Comparison of ENCODE assay signal across 19 cellular contexts in the genomic region with DNA sequence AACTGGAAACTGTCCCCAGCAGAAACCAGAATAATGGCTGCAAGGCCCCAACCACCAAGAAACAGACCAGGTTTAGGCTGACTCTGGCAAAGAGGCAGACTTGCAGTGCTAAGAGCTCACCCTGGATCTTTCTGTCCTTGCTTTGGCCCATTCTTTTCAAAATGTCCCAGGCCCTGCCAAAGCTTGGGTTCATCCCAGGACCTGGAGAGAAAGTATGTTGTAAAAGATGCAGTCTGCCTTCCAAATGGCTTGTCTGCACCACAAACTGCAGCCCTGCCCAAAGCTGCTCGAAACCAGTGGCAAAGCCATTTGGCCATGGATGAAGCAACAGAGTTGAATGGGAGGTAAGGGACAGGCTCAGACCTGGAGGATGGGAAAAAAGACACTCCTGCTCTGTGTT. TPM values are rescaled to one million over a fixed set of nuclear protein-coding genes. Genes with fewer than 3 reads are reported as not detected.
A peak's percentile ranks its signal among the peaks of the same experiment; 100 is the strongest.
DNase-seq lines count a peak whose midpoint lies in the region; ATAC-seq, FAIRE-seq and TF ChIP-seq lines count a peak whose summit lies in the region.
"Had no signal": no experiment of that assay in that cellular context is flagged by ENCODE, and none has a peak within 500 bp of the region (broad histone marks: within the 10 kb centered on the region; RNA-seq: fewer than 3 reads in every experiment).

No MANE protein-coding gene starts in this region.

- H4K20me1 ChIP-seq in IMR-90 (ENCODE audit: insufficient read depth, low read length) (no peaks in the 10 kb centered on the region), H1 (replicated peaks in 1 of 2; ENCODE audit: control insufficient read depth in 1 of 2, insufficient read depth in 2 of 2, low read length in 2 of 2) (no peaks in the 10 kb centered on the region), GM23248 (ENCODE audit: insufficient read depth) (no peaks in the 10 kb centered on the region)
- H4K20me1 ChIP-seq: BLaER1 had no signal

- H2BK5ac ChIP-seq in IMR-90 (ENCODE audit: low read depth, low read length, poor library complexity, severe bottlenecking) (no peak overlapping the region), H1 (ENCODE audit: low read depth, low read length) (no peak overlapping the region)

- TF ChIP-seq CTCF in IMR-90 (conservative IDR thresholded peaks at IDR 0.05; ENCODE audit: low read depth, low read length) (no peak), H1 (IDR thresholded peaks at IDR 0.05; ENCODE audit: control extremely low read depth in 1 of 3, insufficient read depth in 1 of 3, low read depth in 1 of 3, low read length in 3 of 3) (no peak), gastroesophageal sphincter (IDR thresholded peaks at IDR 0.05) (no peak), gastrocnemius medialis (IDR thresholded peaks at IDR 0.05 in 4 of 5, conservative IDR thresholded peaks at IDR 0.05 in 1 of 5) (no peak)

- no peak overlapping the region for H2BK12ac ChIP-seq in H1 (ENCODE audit: low read depth, low read length)

- no peak overlapping the region for H3K27ac ChIP-seq in IMR-90 (ENCODE audit: insufficient read depth, low read length)
- H3K27ac ChIP-seq in H1 (ENCODE audit: low read depth, low read length) = no peak overlapping the region
- H3K27ac ChIP-seq in gastroesophageal sphincter = no peak overlapping the region
- H3K27ac ChIP-seq in gastrocnemius medialis = no peak overlapping the region
- H3K27ac ChIP-seq in GM23248 = no peak overlapping the region
- H3K27ac ChIP-seq: A549, BLaER1 had no signal

- TF ChIP-seq POLR2A in IMR-90 (IDR thresholded peaks at IDR 0.05; ENCODE audit: low read depth, low read length) (no peak), H1 (IDR thresholded peaks at IDR 0.05; ENCODE audit: control extremely low read depth in 1 of 2, low read depth in 2 of 2, low read length in 2 of 2) (no peak), gastroesophageal sphincter (IDR thresholded peaks at IDR 0.05) (no peak), gastrocnemius medialis (IDR thresholded peaks at IDR 0.05) (no peak)

- H4K8ac ChIP-seq in IMR-90 (ENCODE audit: low read depth in 2 of 2, low read length in 2 of 2) = no peak overlapping the region
- no peak overlapping the region for H4K8ac ChIP-seq in H1 (ENCODE audit: extremely low read depth, insufficient read depth, low read length)

- H2BK120ac ChIP-seq in IMR-90 (ENCODE audit: low read depth, low read length) (no peak overlapping the region), H1 (replicated peaks; ENCODE audit: low read depth, low read length) (no peak overlapping the region)

- no CpG with 5 or more reads among the region's 1 CpG for WGBS in IMR-90 (ENCODE audit: extremely low coverage in 2 of 2, insufficient read length in 1 of 2), 2 experiments
- 94% methylated on average over 1 of the region's 1 CpG; no CpG with 5 or more reads in 1 of the 2 experiments for WGBS in H1 (ENCODE audit: extremely low coverage in 1 of 2, insufficient coverage in 1 of 2, insufficient read length in 1 of 2, insufficient replicate concordance in 2 of 2, low coverage in 1 of 2, low lambda C conversion rate in 2 of 2, missing lambda C conversion rate in 1 of 2), 2 experiments
- 38% methylated on average over 1 of the region's 1 CpG; no CpG with 5 or more reads in 1 of the 2 donors for WGBS in gastroesophageal sphincter (ENCODE audit: low coverage in 1 of 2), 2 donors
- WGBS in GM23248 (ENCODE audit: low coverage in 1 of 2, low lambda C conversion rate in 2 of 2, missing lambda C conversion rate in 2 of 2), 2 experiments = 33 to 36% methylated on average over 1 of the region's 1 CpG

- POLR2A ChIA-PET in IMR-90 (lab: Charles Lee; ENCODE audit: unreplicated experiment) = no interaction called here
- POLR2A ChIA-PET in H1 (lab: Charles Lee; ENCODE audit: partially characterized antibody) = no interaction called here

- TF ChIP-seq RAD21 in IMR-90 (IDR thresholded peaks at IDR 0.05; ENCODE audit: low read length) (no peak), H1 (IDR thresholded peaks at IDR 0.05 in 1 of 2, conservative IDR thresholded peaks at IDR 0.05 in 1 of 2; ENCODE audit: low read depth in 2 of 2, low read length in 2 of 2) (no peak)

- intact Hi-C loops in IMR-90 (cut with micrococcal nuclease) = no loop called here
- intact Hi-C loops in gastrocnemius medialis (cut with DNase I; ENCODE audit: low total_unique reads) = no loop called here

- H2AK9ac ChIP-seq in IMR-90 (replicated peaks; ENCODE audit: low read depth, low read length, poor library complexity) = no peak overlapping the region

- H3K9ac ChIP-seq in IMR-90 (ENCODE audit: low read depth, low read length) (no peak overlapping the region), H1 (replicated peaks in 1 of 4; ENCODE audit: extremely low read depth in 1 of 4, low read depth in 3 of 4, low read length in 3 of 4) (no peak overlapping the region), GM23248 (no peak overlapping the region)
- H3K9ac ChIP-seq: BLaER1 had no signal

- H2AFZ ChIP-seq in IMR-90 (replicated peaks; ENCODE audit: low read length, poor library complexity) (peak overlapping the region; percentile 7), H1 (ENCODE audit: low read length) (no peak overlapping the region), GM23248 (no peak overlapping the region)

- no peak overlapping the region for H4K91ac ChIP-seq in IMR-90 (ENCODE audit: insufficient read depth, low read depth, low read length)
- H4K91ac ChIP-seq in H1 (replicated peaks; ENCODE audit: insufficient read length, low read length) = peak overlapping the region; percentile 13

- no peaks in the 10 kb centered on the region for H3K9me2 ChIP-seq in GM23248 (ENCODE audit: insufficient read depth)

- H3K56ac ChIP-seq in IMR-90 (ENCODE audit: extremely low read depth, insufficient read depth, low read length) = no peak overlapping the region
- H3K56ac ChIP-seq in H1 (replicated peaks; ENCODE audit: insufficient read length, low read depth, low read length) = no peak overlapping the region

- H3K18ac ChIP-seq in IMR-90 (ENCODE audit: low read depth, low read length) = no peak overlapping the region
- H3K18ac ChIP-seq in H1 (ENCODE audit: extremely low read depth, low read length) = no peak overlapping the region

- H3K79me1 ChIP-seq in IMR-90 (ENCODE audit: low read depth in 1 of 2, low read length in 2 of 2) (no peaks in the 10 kb centered on the region), H1 (ENCODE audit: low read depth, low read length) (no peaks in the 10 kb centered on the region)

- FAIRE-seq in H1 (lab: Jason Lieb, UNC) = no peak
- FAIRE-seq: A549, GM12892, HepG2, HTR-8/SVneo had no signal

- H3K4me1 ChIP-seq in IMR-90 (ENCODE audit: control insufficient read depth, insufficient read depth, low read length) = peaks cover 2% of the 10 kb centered on the region; the same call in 1 of the 2 replicates
- H3K4me1 ChIP-seq in H1 (replicated peaks in 1 of 4; ENCODE audit: control insufficient read depth in 3 of 4, insufficient read depth in 4 of 4, low read length in 3 of 4) = peaks cover 0 to 7% (median 0%) of the 10 kb centered on the region in 4 experiments; a peak in 1 of 7 replicates
- no peaks in the 10 kb centered on the region for H3K4me1 ChIP-seq in gastroesophageal sphincter
- no peaks in the 10 kb centered on the region for H3K4me1 ChIP-seq in gastrocnemius medialis
- H3K4me1 ChIP-seq in GM23248 (ENCODE audit: insufficient read depth) = no peaks in the 10 kb centered on the region
- H3K4me1 ChIP-seq: A549, Caco-2 had no signal

- H3K36me3 ChIP-seq in IMR-90 (ENCODE audit: control insufficient read depth, insufficient read depth, low read length) = no peaks in the 10 kb centered on the region
- no peaks in the 10 kb centered on the region for H3K36me3 ChIP-seq in H1 (ENCODE audit: control insufficient read depth in 2 of 4, insufficient read depth in 4 of 4, low read length in 3 of 4)
- no peaks in the 10 kb centered on the region for H3K36me3 ChIP-seq in gastroesophageal sphincter
- no peaks in the 10 kb centered on the region for H3K36me3 ChIP-seq in gastrocnemius medialis
- H3K36me3 ChIP-seq in GM23248 (ENCODE audit: low read depth) = no peaks in the 10 kb centered on the region
- H3K36me3 ChIP-seq: BLaER1 had no signal

- CTCF ChIA-PET in IMR-90 (lab: Yijun Ruan, JAX) = no interaction called here
- CTCF ChIA-PET in H1 (lab: Charles Lee; ENCODE audit: partially characterized antibody) = interaction anchor here (0.8 to 1.5 kb wide), 4 partner anchors 23 to 175 kb away, joined by 3 read pairs; no protein-coding TSS in a partner anchor

- no peaks in the 10 kb centered on the region for H3K79me2 ChIP-seq in H1 (ENCODE audit: control insufficient read depth in 1 of 2, insufficient read depth in 2 of 2, low read length in 2 of 2)
- H3K79me2 ChIP-seq in GM23248 (ENCODE audit: insufficient read depth) = no peaks in the 10 kb centered on the region

- no peaks in the 10 kb centered on the region for H3K9me1 ChIP-seq in IMR-90 (ENCODE audit: insufficient read depth, low read length)

- H3K14ac ChIP-seq in IMR-90 (replicated peaks; ENCODE audit: low read depth, low read length) (no peak overlapping the region), H1 (ENCODE audit: insufficient read length) (no peak overlapping the region)

- H2BK20ac ChIP-seq in IMR-90 (ENCODE audit: low read depth, low read length) (no peak overlapping the region), H1 (ENCODE audit: low read length) (no peak overlapping the region)

- H3K9me3 ChIP-seq in IMR-90 (ENCODE audit: control insufficient read depth, insufficient read depth, low read length) = no peaks in the 10 kb centered on the region
- no peaks in the 10 kb centered on the region for H3K9me3 ChIP-seq in H1 (ENCODE audit: insufficient read depth in 2 of 2, low read depth in 1 of 2, low read length in 1 of 2)
- H3K9me3 ChIP-seq in gastroesophageal sphincter = no peaks in the 10 kb centered on the region
- H3K9me3 ChIP-seq in gastrocnemius medialis = no peaks in the 10 kb centered on the region
- H3K9me3 ChIP-seq in GM23248 (ENCODE audit: low read depth) = no peaks in the 10 kb centered on the region
- H3K9me3 ChIP-seq: A549, BLaER1, Caco-2 had no signal

- ATAC-seq in IMR-90 (ENCODE audit: low read depth) (no peak), gastroesophageal sphincter (peak; percentile 35), gastrocnemius medialis (peak; percentile 57 to 58)
- ATAC-seq: A549, HepG2 had no signal

- no peak for TF ChIP-seq EP300 in H1 (IDR thresholded peaks at IDR 0.05; ENCODE audit: borderline replicate concordance in 1 of 2, low read depth in 2 of 2, low read length in 2 of 2)
- no peak for TF ChIP-seq EP300 in gastroesophageal sphincter (IDR thresholded peaks at IDR 0.05)

- H3K4me3 ChIP-seq in IMR-90 (ENCODE audit: insufficient read depth, low read depth, low read length) (no peak overlapping the region), H1 (ENCODE audit: extremely low read depth in 1 of 4, insufficient read depth in 2 of 4, low read depth in 3 of 4, low read length in 4 of 4) (no peak overlapping the region), gastroesophageal sphincter (no peak overlapping the region), gastrocnemius medialis (no peak overlapping the region), GM23248 (no peak overlapping the region)
- H3K4me3 ChIP-seq: A549, BLaER1 had no signal

- H3K23me2 ChIP-seq in H1 (ENCODE audit: low read depth, low read length) = no peaks in the 10 kb centered on the region

- H3K4ac ChIP-seq in IMR-90 (ENCODE audit: low read depth, low read length) (no peak overlapping the region), H1 (replicated peaks; ENCODE audit: insufficient read length, low read depth, low read length) (no peak overlapping the region)

- in situ Hi-C loops in IMR-90 (cut with MboI; ENCODE audit: low sequenced_read_pairs) = no loop called here
- in situ Hi-C loops in gastrocnemius medialis (cut with MboI; ENCODE audit: low sequenced_read_pairs in 4 of 4) = no loop called here
- in situ Hi-C loops in GM23248 (cut with MboI) = no loop called here

- H2BK15ac ChIP-seq in IMR-90 (ENCODE audit: low read depth, low read length) (no peak overlapping the region), H1 (ENCODE audit: low read length) (no peak overlapping the region)

- H3K27me3 ChIP-seq in IMR-90 (ENCODE audit: control insufficient read depth, insufficient read depth, low read length) = no peaks in the 10 kb centered on the region
- H3K27me3 ChIP-seq in H1 (replicated peaks in 1 of 4; ENCODE audit: control insufficient read depth in 3 of 4, extremely low read depth in 1 of 4, insufficient read depth in 3 of 4, low read length in 3 of 4) = no peaks in the 10 kb centered on the region; a peak in 1 of 7 replicates
- H3K27me3 ChIP-seq in gastroesophageal sphincter = peaks cover 5% of the 10 kb centered on the region
- no peaks in the 10 kb centered on the region for H3K27me3 ChIP-seq in gastrocnemius medialis
- H3K27me3 ChIP-seq in GM23248 (replicated peaks; ENCODE audit: insufficient read depth) = no peaks in the 10 kb centered on the region
- H3K27me3 ChIP-seq: BLaER1 had no signal

- no peaks in the 10 kb centered on the region for H3F3A ChIP-seq in GM23248 (ENCODE audit: insufficient read depth)

- no TSS peak for BruUV-seq in IMR-90 (replicated peaks; lab: Mats Ljungman, UMichigan)

- H3K4me2 ChIP-seq in IMR-90 (ENCODE audit: low read depth, low read length) (no peak overlapping the region), H1 (ENCODE audit: insufficient read depth in 1 of 2, low read depth in 2 of 2, low read length in 2 of 2) (no peak overlapping the region), GM23248 (ENCODE audit: unreplicated experiment) (no peak overlapping the region)
- H3K4me2 ChIP-seq: A549, BLaER1 had no signal

- dilution Hi-C loops in IMR-90 (cut with HindIII; ENCODE audit: low sequenced_read_pairs, unreplicated experiment) = no loop called here

- DNase-seq in IMR-90 = no peak
- no peak for DNase-seq in H1 (ENCODE audit: low read depth in 1 of 2, low spot score in 2 of 2)
- peak in 1 of 2 donors; percentile 59 for DNase-seq in gastrocnemius medialis
- no peak for DNase-seq in OCI-M2 (lab: John Stamatoyannopoulos, UW; ENCODE audit: unreplicated experiment)
- DNase-seq in GM23248 = no peak
- no peak for DNase-seq in NCI-H526 (lab: John Stamatoyannopoulos, UW)
- DNase-seq: AML-193; Caco-2; CD8-positive, alpha-beta memory T cell; DND-41; GDM1; HCEC 1CT; HFFc6 had no signal

- H4K5ac ChIP-seq in IMR-90 (ENCODE audit: low read depth, low read length) (no peak overlapping the region), H1 (ENCODE audit: insufficient read length, low read depth, low read length) (no peak overlapping the region)

- H3K23ac ChIP-seq in IMR-90 (ENCODE audit: low read depth, low read length) = no peak overlapping the region
- H3K23ac ChIP-seq in H1 (ENCODE audit: insufficient read length) = no peak overlapping the region

- H2AK5ac ChIP-seq in IMR-90 (ENCODE audit: low read depth, low read length) (no peak overlapping the region), H1 (ENCODE audit: low read depth, low read length) (no peak overlapping the region)

RNA-seq across cellular contexts. Expression of a gene that starts 38.0 kb away (rescaled TPM):
- 0.28 and 0.36 TPM in 2 replicates for total RNA-seq in IMR-90 (2012; rRNA removed)
- 0.15 and 0.19 TPM in 2 replicates for polyA plus RNA-seq in IMR-90 (2012; rRNA removed)
- polyA plus RNA-seq in IMR-90 (2012; cell fraction: cytosol; rRNA removed) = 0.08 and 0.14 TPM in 2 replicates
- polyA plus RNA-seq in IMR-90 (2012; cell fraction: nucleus; rRNA removed; ENCODE audit: low replicate concordance) = 0.48 and 1.6 TPM in 2 replicates
- total RNA-seq in H1 (2021; fragmentation: NEBNext Ultra II Directional; extraction: Animal tissue kit (Norgen Biotek cat#: 25700)) = 3.1 and 3.8 TPM in 2 replicates
- polyA plus RNA-seq in H1 (2011; rRNA removed) = 2.7 TPM in 2 replicates
- 3.3 TPM for polyA plus RNA-seq in H1 (2011; cell fraction: cytosol; rRNA removed)
- polyA plus RNA-seq in H1 (2011; cell fraction: nucleus; rRNA removed) = 7.2 TPM
- 2.1 to 3.7 TPM (median 3.1 TPM) in 4 replicates for polyA plus RNA-seq in H1 (2012, experiment 1 of 2)
- polyA plus RNA-seq in H1 (2012, experiment 2 of 2) = 1.2 TPM
- polyA plus RNA-seq in H1 (2013, experiment 1 of 2) = 2.9 TPM
- 3.0 TPM for polyA plus RNA-seq in H1 (2013, experiment 2 of 2)
- polyA minus RNA-seq in H1 (2011; rRNA and poly(A)+ RNA removed) = 11.0 and 15.6 TPM in 2 replicates
- polyA minus RNA-seq in H1 (2011; cell fraction: cytosol; rRNA and poly(A)+ RNA removed) = 4.8 TPM
- 12.8 TPM for polyA minus RNA-seq in H1 (2011; cell fraction: nucleus; rRNA and poly(A)+ RNA removed)
- total RNA-seq in gastroesophageal sphincter = 10 to 100 TPM in 2 of 4 donors, 1 to 10 TPM in 2; 2.6 to 13.6 (median 7.2) TPM
- 10 to 100 TPM in 3 of 4 donors, 1 to 10 TPM in 1; 7.0 to 12.3 (median 11.0) TPM for total RNA-seq in gastrocnemius medialis
- 9.4 and 10.9 TPM in 2 replicates for total RNA-seq in GM23248 (2014; rRNA removed; shearing (Covaris generic))
- polyA plus RNA-seq in GM23248 (2016; fragmentation: Nextera tagmentation; extraction: Ambion mirVana) = 6.3 and 6.7 TPM in 2 replicates
- total RNA-seq: CD8-positive, alpha-beta memory T cell had no signal
